ENCODE assay signal across 14 cellular contexts in the genomic region with DNA sequence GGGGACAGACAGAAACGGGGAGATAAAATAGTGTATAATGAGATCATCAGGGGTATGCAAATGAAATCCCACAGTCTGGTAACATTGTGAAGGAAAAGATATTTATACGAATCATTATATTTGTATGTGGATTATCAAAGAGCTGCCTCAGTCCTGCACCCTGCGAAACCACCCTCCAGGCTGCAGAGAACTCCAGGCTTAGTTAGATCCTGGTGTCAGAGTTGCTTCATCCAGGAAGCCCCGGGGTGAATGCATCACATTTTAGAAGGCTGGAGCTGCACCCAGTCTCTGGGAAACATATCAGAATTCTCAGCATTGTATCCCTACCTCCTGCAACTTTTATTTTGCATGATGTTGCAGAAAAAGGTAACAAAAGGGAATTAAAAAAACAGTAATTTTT.
A peak's percentile ranks its signal among the peaks of the same experiment; 100 is the strongest.
DNase-seq lines count a peak whose midpoint lies in the region; ATAC-seq and TF ChIP-seq lines count a peak whose summit lies in the region.
"Had no signal": no experiment of that assay in that cellular context is flagged by ENCODE, and none has a peak within 500 bp of the region (broad histone marks: within the 10 kb centered on the region; RNA-seq: fewer than 3 reads in every experiment).

No MANE protein-coding gene starts in this region.

- WGBS in trophoblast cell (ENCODE audit: extremely low coverage, insufficient coverage, insufficient read length): no CpG with 5 or more reads among the region's 4 CpGs

- DNase-seq in GM23338 (ENCODE audit: low spot score) (no peak), MM.1S (no peak), epithelial cell of esophagus (ENCODE audit: low read depth) (peak; percentile 73), trophoblast cell (peak; percentile 12 to 37), RKO (ENCODE audit: low spot score) (no peak), mesothelial cell of epicardium (ENCODE audit: low spot score in 2 of 2, unreplicated experiment in 2 of 2) (no peak), gastrocnemius medialis (no peak)
- DNase-seq: BE2C, C1 segment of cervical spinal cord, Caco-2, GDM1, H9, IMR-90 had no signal

- H3K9me3 ChIP-seq in MM.1S (replicated peaks; ENCODE audit: insufficient read depth, low read length) (no peaks in the 10 kb centered on the region), trophoblast cell (ENCODE audit: insufficient read depth, low read depth, low read length) (no peaks in the 10 kb centered on the region), gastrocnemius medialis (no peaks in the 10 kb centered on the region)
- H3K9me3 ChIP-seq: BE2C, Caco-2 had no signal

- H3K27ac Mint-ChIP-seq in GM23338: no peak overlapping the region
- H3K27ac Mint-ChIP-seq in mesothelial cell of epicardium: no peak overlapping the region
- H3K27ac Mint-ChIP-seq: H9 had no signal

- H2BK5ac ChIP-seq in trophoblast cell (ENCODE audit: low read depth, low read length, poor library complexity): no peak overlapping the region

- H3K9ac ChIP-seq in MM.1S (ENCODE audit: low read length): peak overlapping the region; percentile 29
- no peak overlapping the region for H3K9ac ChIP-seq in trophoblast cell (ENCODE audit: low read length)

- H3K14ac ChIP-seq in trophoblast cell (ENCODE audit: low read length): no peak overlapping the region

- no peaks in the 10 kb centered on the region for H3K36me3 ChIP-seq in GM23338 (ENCODE audit: insufficient read depth)
- no peaks in the 10 kb centered on the region for H3K36me3 ChIP-seq in MM.1S (replicated peaks; ENCODE audit: insufficient read depth, low read length)
- H3K36me3 ChIP-seq in trophoblast cell (ENCODE audit: control insufficient read depth in 1 of 2, insufficient read depth in 2 of 2, low read length in 2 of 2): no peaks in the 10 kb centered on the region
- H3K36me3 ChIP-seq in gastrocnemius medialis: no peaks in the 10 kb centered on the region
- H3K36me3 ChIP-seq: BE2C had no signal

- H4K8ac ChIP-seq in trophoblast cell (ENCODE audit: low read depth, low read length): no peak overlapping the region

- no peak overlapping the region for H2AK5ac ChIP-seq in trophoblast cell (ENCODE audit: low read length)

- H3K4me3 ChIP-seq in GM23338 (no peak overlapping the region), MM.1S (ENCODE audit: low read length) (no peak overlapping the region), epithelial cell of esophagus (ENCODE audit: low read length) (no peak overlapping the region), trophoblast cell (ENCODE audit: low read depth, low read length) (no peak overlapping the region), gastrocnemius medialis (no peak overlapping the region)

- TF ChIP-seq CTCF in GM23338 (conservative IDR thresholded peaks at IDR 0.05; ENCODE audit: low read depth in 2 of 2): no peak
- TF ChIP-seq CTCF in MM.1S (IDR thresholded peaks at IDR 0.05; ENCODE audit: low read length): no peak
- no peak for TF ChIP-seq CTCF in epithelial cell of esophagus (IDR thresholded peaks at IDR 0.05; ENCODE audit: insufficient read depth, low read depth, low read length, missing control alignments)
- TF ChIP-seq CTCF in mesothelial cell of epicardium (IDR thresholded peaks at IDR 0.05; ENCODE audit: unreplicated experiment): no peak
- no peak for TF ChIP-seq CTCF in gastrocnemius medialis (IDR thresholded peaks at IDR 0.05 in 4 of 5, conservative IDR thresholded peaks at IDR 0.05 in 1 of 5)

- H3K18ac ChIP-seq in trophoblast cell (ENCODE audit: low read length): no peak overlapping the region

- H4K91ac ChIP-seq in trophoblast cell (ENCODE audit: low read depth, low read length): no peak overlapping the region

- no peaks in the 10 kb centered on the region for H4K20me1 ChIP-seq in GM23338 (replicated peaks; ENCODE audit: insufficient read depth)
- no peaks in the 10 kb centered on the region for H4K20me1 ChIP-seq in MM.1S (ENCODE audit: insufficient read depth, low read length)

- H3K27me3 ChIP-seq in GM23338 (ENCODE audit: insufficient read depth) (0 out of 2 replicates have a peak, but pooled peaks cover 2% of the 10 kb centered on the region), MM.1S (replicated peaks; ENCODE audit: insufficient read depth, low read length) (no peaks in the 10 kb centered on the region), trophoblast cell (ENCODE audit: insufficient read depth, low read length) (no peaks in the 10 kb centered on the region), gastrocnemius medialis (no peaks in the 10 kb centered on the region)
- H3K27me3 ChIP-seq: BE2C had no signal

- H3K9me2 ChIP-seq in GM23338 (ENCODE audit: insufficient read depth) (peaks cover 4% of the 10 kb centered on the region; the same call in 1 of the 2 replicates), MM.1S (replicated peaks; ENCODE audit: insufficient read depth, low read length) (no peaks in the 10 kb centered on the region)

- H3K4me2 ChIP-seq in GM23338: no peak overlapping the region; the same call in 1 of the 2 replicates
- H3K4me2 ChIP-seq in MM.1S (ENCODE audit: low read depth, low read length): peak overlapping the region; percentile 16
- H3K4me2 ChIP-seq in trophoblast cell (ENCODE audit: low read length): no peak overlapping the region

- in situ Hi-C loops in gastrocnemius medialis (cut with MboI; ENCODE audit: low sequenced_read_pairs in 4 of 4): no loop called here

- no peaks in the 10 kb centered on the region for H3K79me1 ChIP-seq in trophoblast cell (ENCODE audit: low read length)

- no peak overlapping the region for H3K27ac ChIP-seq in GM23338 (ENCODE audit: low read depth)
- H3K27ac ChIP-seq in MM.1S (ENCODE audit: low read length): peak overlapping the region; percentile 86
- H3K27ac ChIP-seq in trophoblast cell (ENCODE audit: low read depth, low read length): no peak overlapping the region
- H3K27ac ChIP-seq in gastrocnemius medialis: no peak overlapping the region

- H4K12ac ChIP-seq in trophoblast cell (ENCODE audit: low read depth, low read length): no peak overlapping the region

- no peaks in the 10 kb centered on the region for H3F3A ChIP-seq in GM23338 (replicated peaks; ENCODE audit: low read depth)
- H3F3A ChIP-seq in MM.1S (ENCODE audit: insufficient read depth, low read length): peaks cover 13% of the 10 kb centered on the region

- H3K79me2 ChIP-seq in GM23338 (replicated peaks; ENCODE audit: insufficient read depth) (no peaks in the 10 kb centered on the region), MM.1S (ENCODE audit: low read length) (no peaks in the 10 kb centered on the region), trophoblast cell (ENCODE audit: control insufficient read depth, insufficient read depth, low read length, poor library complexity) (no peaks in the 10 kb centered on the region)

- no peak overlapping the region for H2BK12ac ChIP-seq in trophoblast cell (ENCODE audit: low read length)

- H3K4me1 ChIP-seq in GM23338 (ENCODE audit: insufficient read depth) (peaks cover 28% of the 10 kb centered on the region), MM.1S (ENCODE audit: low read length) (peaks cover 31% of the 10 kb centered on the region), trophoblast cell (ENCODE audit: control insufficient read depth in 1 of 2, insufficient read depth in 2 of 2, low read length in 2 of 2) (peaks cover 5 to 15% of the 10 kb centered on the region in 2 experiments), gastrocnemius medialis (no peaks in the 10 kb centered on the region)
- H3K4me1 ChIP-seq: BE2C had no signal

- H2BK120ac ChIP-seq in trophoblast cell (ENCODE audit: insufficient read depth, low read length, poor library complexity): no peak overlapping the region

- H3K9me3 Mint-ChIP-seq in GM23338: no peaks in the 10 kb centered on the region
- peaks cover 8% of the 10 kb centered on the region for H3K9me3 Mint-ChIP-seq in mesothelial cell of epicardium
- H3K9me3 Mint-ChIP-seq: H9 had no signal

- H2AFZ ChIP-seq in GM23338 (peak overlapping the region; percentile 50; the same call in 1 of the 2 replicates), MM.1S (ENCODE audit: low read length) (peak overlapping the region; percentile 31; the same call in 1 of the 2 replicates), trophoblast cell (ENCODE audit: insufficient read depth, low read length, poor library complexity) (no peak overlapping the region)

- no peak overlapping the region for H3K4ac ChIP-seq in trophoblast cell (ENCODE audit: low read depth, low read length)

- intact Hi-C loops in gastrocnemius medialis (cut with DNase I; ENCODE audit: low total_unique reads): no loop called here

- TF ChIP-seq POLR2A in gastrocnemius medialis (IDR thresholded peaks at IDR 0.05): no peak

- H3K36me3 Mint-ChIP-seq in GM23338 (ENCODE audit: low read depth) (no peaks in the 10 kb centered on the region), mesothelial cell of epicardium (no peaks in the 10 kb centered on the region)
- H3K36me3 Mint-ChIP-seq: CD4-positive, CD25-positive, alpha-beta regulatory T cell had no signal

- peaks cover 16% of the 10 kb centered on the region for H3K27me3 Mint-ChIP-seq in GM23338 (ENCODE audit: insufficient read depth, low read depth, poor library complexity)
- H3K27me3 Mint-ChIP-seq in mesothelial cell of epicardium (ENCODE audit: low read depth): no peaks in the 10 kb centered on the region
- H3K27me3 Mint-ChIP-seq: CD4-positive, CD25-positive, alpha-beta regulatory T cell had no signal

- ATAC-seq in GM23338 (no peak), gastrocnemius medialis (no peak)

- peaks cover 31% of the 10 kb centered on the region for H3K4me1 Mint-ChIP-seq in GM23338
- peaks cover 29% of the 10 kb centered on the region for H3K4me1 Mint-ChIP-seq in mesothelial cell of epicardium

- H3K4me3 Mint-ChIP-seq in GM23338: no peak overlapping the region
- H3K4me3 Mint-ChIP-seq in mesothelial cell of epicardium: no peak overlapping the region
- H3K4me3 Mint-ChIP-seq: CD4-positive, CD25-positive, alpha-beta regulatory T cell; H9 had no signal

- no peak overlapping the region for H3K23ac ChIP-seq in trophoblast cell (ENCODE audit: low read length)

TF ChIP-seq in GM23338, 12 proteins besides CTCF, POLR2A, EP300 and RAD21:
- TF ChIP-seq POLR2AphosphoS5 (IDR thresholded peaks at IDR 0.05; ENCODE audit: low read depth) (no peak), JUNB (IDR thresholded peaks at IDR 0.05; ENCODE audit: unreplicated experiment) (no peak)

Comparison
In these comparisons a context has a peak if more than half of its experiments do, and no peak if none do; other contexts are left out.
1. DNase-seq: peak in epithelial cell of esophagus (single experiment) and trophoblast cell (2 of 2); none in GM23338 (single experiment), MM.1S (single experiment), RKO (single experiment), mesothelial cell of epicardium (0 of 2) and gastrocnemius medialis (0 of 2).